ENCODE assay signal across 1 cellular context in genomic region chr3:7713724-7714123, GRCh38.
TF ChIP-seq lines count a peak whose summit lies in the region.

No MANE protein-coding gene starts in this region.

TF ChIP-seq in GM23338, 12 proteins besides CTCF, POLR2A, EP300 and RAD21 (continued from another document):
- TF ChIP-seq REST (IDR thresholded peaks at IDR 0.05; ENCODE audit: unreplicated experiment) (no peak), CREB1 (CRISPR knock-in tag; IDR thresholded peaks at IDR 0.05; ENCODE audit: low read depth) (no peak), NANOG (IDR thresholded peaks at IDR 0.05; ENCODE audit: borderline replicate concordance) (no peak; the same call in 1 of the 2 replicates), POLR2AphosphoS5 (IDR thresholded peaks at IDR 0.05; ENCODE audit: low read depth) (no peak), ZNF114 (CRISPR knock-in tag; IDR thresholded peaks at IDR 0.05) (no peak), JUNB (IDR thresholded peaks at IDR 0.05; ENCODE audit: unreplicated experiment) (no peak), EZH2 (IDR thresholded peaks at IDR 0.05; ENCODE audit: low read depth, unreplicated experiment) (no peak)
